ENCODE assay signal across 31 cellular contexts in genomic region chr11:2612884-2613571, GRCh38.
DNase-seq lines count a peak whose midpoint lies in the region; ATAC-seq and TF ChIP-seq lines count a peak whose summit lies in the region.
"Had no signal": no experiment of that assay in that cellular context is flagged by ENCODE, and none has a peak within 500 bp of the region (broad histone marks: within the 10 kb centered on the region; RNA-seq: fewer than 3 reads in every experiment).

No MANE protein-coding gene starts in this region.

- no peak overlapping the region for H3K4me3 ChIP-seq in LNCaP clone FGC (ENCODE audit: low read depth, low read length)
- no peak overlapping the region for H3K4me3 ChIP-seq in right lobe of liver
- H3K4me3 ChIP-seq: colonic mucosa, left lung, neural progenitor cell, PC-9, right atrium auricular region, stomach, uterus had no signal

- H3K4me1 ChIP-seq in right lobe of liver: no peaks in the 10 kb centered on the region
- H3K4me1 ChIP-seq: left lung, neural progenitor cell, parathyroid adenoma, right atrium auricular region, stomach, uterus had no signal

- TF ChIP-seq POLR2A in right lobe of liver (IDR thresholded peaks at IDR 0.05): no peak

- ATAC-seq in right lobe of liver: peak in 3 of 4 donors; percentile 45 to 97 (median 69)
- no peak for ATAC-seq in natural killer cell treated with Interleukin-12 subunit alpha and Interleukin-12 subunit beta and Interleukin-15 and Interleukin-18, amount 100 ng/mL, for 72 hours
- no peak for ATAC-seq in HG02970 (IDR thresholded peaks at IDR 0.05; ENCODE audit: low FRiP score, unreplicated experiment)
- no peak for ATAC-seq in HG03520 (IDR thresholded peaks at IDR 0.05; ENCODE audit: unreplicated experiment)
- ATAC-seq: activated CD4-positive, alpha-beta T cell treated with anti-CD3 and anti-CD28 coated beads for 36 hours; left lung; SK-N-SH treated with all-trans-retinoic acid at 6 μM for 48 hours; T-helper 17 cell had no signal

- H3K9me3 Mint-ChIP-seq in natural killer cell treated with Interleukin-12 subunit alpha and Interleukin-12 subunit beta and Interleukin-15 and Interleukin-18, amount 100 ng/mL, for 72 hours: peaks cover 5% of the 10 kb centered on the region
- H3K9me3 Mint-ChIP-seq: activated naive CD4-positive, alpha-beta T cell treated with anti-CD3 and anti-CD28 coated beads, Interleukin-2, amount 50 U/mL, for 24 hours had no signal

- H3K4me3 Mint-ChIP-seq in natural killer cell treated with Interleukin-12 subunit alpha and Interleukin-12 subunit beta and Interleukin-15 and Interleukin-18, amount 100 ng/mL, for 72 hours: no peak overlapping the region
- H3K4me3 Mint-ChIP-seq: activated CD4-positive, alpha-beta T cell treated with anti-CD3 and anti-CD28 coated beads for 36 hours; activated naive CD4-positive, alpha-beta T cell treated with anti-CD3 and anti-CD28 coated beads, Interleukin-2, amount 50 U/mL, for 24 hours; CD4-positive, alpha-beta T cell; immature natural killer cell; memory B cell; neural progenitor cell; T-helper 17 cell had no signal

- no peak overlapping the region for H3K27ac Mint-ChIP-seq in natural killer cell treated with Interleukin-12 subunit alpha and Interleukin-12 subunit beta and Interleukin-15 and Interleukin-18, amount 100 ng/mL, for 72 hours
- H3K27ac Mint-ChIP-seq: activated CD4-positive, alpha-beta T cell treated with anti-CD3 and anti-CD28 coated beads for 36 hours; activated naive CD4-positive, alpha-beta T cell treated with anti-CD3 and anti-CD28 coated beads, Interleukin-2, amount 50 U/mL, for 24 hours; CD4-positive, alpha-beta T cell; immature natural killer cell; memory B cell; neural progenitor cell; T-helper 17 cell had no signal

- no peaks in the 10 kb centered on the region for H3K27me3 ChIP-seq in right lobe of liver
- H3K27me3 ChIP-seq: colonic mucosa, left lung, right atrium auricular region, stomach, uterus had no signal

- H3K4me1 Mint-ChIP-seq in natural killer cell treated with Interleukin-12 subunit alpha and Interleukin-12 subunit beta and Interleukin-15 and Interleukin-18, amount 100 ng/mL, for 72 hours (ENCODE audit: low read depth in 2 of 2): no peaks in the 10 kb centered on the region
- H3K4me1 Mint-ChIP-seq: activated CD4-positive, alpha-beta T cell treated with anti-CD3 and anti-CD28 coated beads for 36 hours; immature natural killer cell; neural progenitor cell; T-helper 17 cell had no signal

- no peaks in the 10 kb centered on the region for H3K9me3 ChIP-seq in right lobe of liver
- H3K9me3 ChIP-seq: colonic mucosa had no signal

- peaks cover 7% of the 10 kb centered on the region for H3K36me3 Mint-ChIP-seq in natural killer cell treated with Interleukin-12 subunit alpha and Interleukin-12 subunit beta and Interleukin-15 and Interleukin-18, amount 100 ng/mL, for 72 hours

- 64% methylated on average over 4 of the region's 4 CpGs for WGBS in right lobe of liver (ENCODE audit: insufficient coverage, low coverage, low lambda C conversion rate, missing lambda C conversion rate)

- DNase-seq in COLO668 (lab: John Stamatoyannopoulos, UW; ENCODE audit: unreplicated experiment) (peak; percentile 6), LNCaP clone FGC (ENCODE audit: low read depth) (peak; percentile 67), brain pericyte (ENCODE audit: low read depth, low spot score) (peak; percentile 44), right lobe of liver (peak in 1 of 3 donors; percentile 38), T1000 (lab: John Stamatoyannopoulos, UW) (no peak)
- no peak for DNase-seq in natural killer cell treated with Interleukin-12 subunit alpha and Interleukin-12 subunit beta and Interleukin-15 and Interleukin-18, amount 100 ng/mL, for 72 hours (ENCODE audit: low spot score)
- DNase-seq: activated CD4-positive, alpha-beta T cell treated with anti-CD3 and anti-CD28 coated beads for 36 hours; amniotic stem cell; CD4-positive, alpha-beta T cell; colonic mucosa; effector CD8-positive, alpha-beta T cell; HCEC 1CT; immature natural killer cell; left lung; NCI-H1694; NCI-H2171; NK-92 treated with Interleukin-12 subunit alpha and Interleukin-12 subunit beta, amount 100 ng/mL, for 24 hours; PC-9; Right ventricle myocardium superior; stomach; T-helper 17 cell; uterus had no signal

- no peaks in the 10 kb centered on the region for H3K36me3 ChIP-seq in right lobe of liver
- H3K36me3 ChIP-seq: colonic mucosa, left lung, neural progenitor cell, right atrium auricular region, stomach had no signal

- TF ChIP-seq CTCF in LNCaP clone FGC (IDR thresholded peaks at IDR 0.05; ENCODE audit: control insufficient read depth, extremely low read depth, insufficient read depth) (peak; percentile 30; the same call in 1 of the 2 replicates), right lobe of liver (IDR thresholded peaks at IDR 0.05) (peak in 1 of 4 donors; percentile 7)

- intact Hi-C loops in right lobe of liver (cut with DNase I): no loop called here

- peaks cover 51 to 83% of the 10 kb centered on the region in 2 donors for H3K27me3 Mint-ChIP-seq in natural killer cell treated with Interleukin-12 subunit alpha and Interleukin-12 subunit beta and Interleukin-15 and Interleukin-18, amount 100 ng/mL, for 72 hours
- H3K27me3 Mint-ChIP-seq: activated CD4-positive, alpha-beta T cell treated with anti-CD3 and anti-CD28 coated beads for 36 hours; activated naive CD4-positive, alpha-beta T cell treated with anti-CD3 and anti-CD28 coated beads, Interleukin-2, amount 50 U/mL, for 24 hours; CD4-positive, alpha-beta T cell; memory B cell; T-helper 17 cell had no signal

- H3K27ac ChIP-seq in right lobe of liver: no peak overlapping the region
- H3K27ac ChIP-seq: colonic mucosa, epithelial cell of prostate, left lung, neural progenitor cell, parathyroid adenoma, PC-9, right atrium auricular region, stomach, uterus had no signal

Comparison
In these comparisons a context has a peak if more than half of its experiments do, and no peak if none do; other contexts are left out.
1. DNase-seq: peak in COLO668 (single experiment), LNCaP clone FGC (single experiment) and brain pericyte (single experiment); none in natural killer cell treated with Interleukin-12 subunit alpha and Interleukin-12 subunit beta and Interleukin-15 and Interleukin-18, amount 100 ng/mL, for 72 hours (single experiment) and T1000 (single experiment).
2. ATAC-seq: peak in right lobe of liver (3 of 4); none in natural killer cell treated with Interleukin-12 subunit alpha and Interleukin-12 subunit beta and Interleukin-15 and Interleukin-18, amount 100 ng/mL, for 72 hours (0 of 2), HG02970 (single experiment) and HG03520 (single experiment).